In the genomic region with DNA sequence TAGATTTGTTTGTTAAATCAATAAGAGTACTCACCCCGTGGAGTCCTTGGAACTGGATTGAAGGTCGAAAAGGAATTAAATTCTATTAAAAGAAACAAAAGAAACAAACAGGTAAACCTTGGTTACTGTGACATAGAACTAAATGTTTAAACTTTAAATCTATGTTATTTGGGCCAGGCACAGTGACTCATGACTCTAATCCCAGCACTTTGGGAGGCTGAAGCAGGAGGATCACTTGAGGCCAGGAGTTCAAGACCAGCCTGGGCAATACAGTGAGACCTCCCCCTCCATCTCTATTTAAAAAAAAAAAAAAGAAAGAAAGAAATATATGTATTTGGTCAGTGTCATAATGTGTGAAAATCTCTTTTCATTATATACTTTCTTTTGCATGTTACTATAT, we compare ENCODE assay signal across 29 cellular contexts.
"Had no signal": no experiment of that assay in that cellular context is flagged by ENCODE, and none has a peak within 500 bp of the region (broad histone marks: within the 10 kb centered on the region; RNA-seq: fewer than 3 reads in every experiment).

No MANE protein-coding gene starts in this region.

- H3K4me3 ChIP-seq: esophagus squamous epithelium, heart right ventricle, left ventricle myocardium inferior, lower lobe of right lung, ovary, psoas muscle, sigmoid colon, stomach, testis, tibial artery had no signal

- ATAC-seq: heart right ventricle; left cardiac atrium; lower lobe of right lung; naive thymus-derived CD8-positive, alpha-beta T cell; psoas muscle; right cardiac atrium; stimulated activated effector memory CD8-positive, alpha-beta T cell treated with anti-CD3 and anti-CD28 coated beads, Interleukin-12 subunit alpha, Interleukin-12 subunit beta, amount 100 ng/mL, for 72 hours had no signal

- H3K36me3 ChIP-seq: left ventricle myocardium inferior, lower lobe of right lung, ovary, sigmoid colon had no signal

- H3K27me3 ChIP-seq: esophagus squamous epithelium, heart right ventricle, ovary, sigmoid colon, stomach, testis, tibial artery had no signal

- H3K9me3 ChIP-seq: esophagus squamous epithelium, heart right ventricle, left ventricle myocardium inferior, lower lobe of right lung, ovary, psoas muscle, sigmoid colon, stomach, testis, tibial artery had no signal

- DNase-seq: effector CD8-positive, alpha-beta T cell; endodermal cell; erythroblast; esophagus squamous epithelium; foreskin melanocyte; glutamatergic neuron; heart right ventricle; hippocampal formation; left cardiac atrium; left ventricle myocardium inferior; lower lobe of right lung; naive thymus-derived CD8-positive, alpha-beta T cell; nephron progenitor cell; nucleus accumbens; ovary; posterior cingulate gyrus; psoas muscle; right cardiac atrium; sigmoid colon; stimulated activated CD4-positive, alpha-beta T cell treated with anti-CD3 and anti-CD28 coated beads, Interleukin-2, amount 100 ng/mL, for 24 hours; stimulated activated CD4-positive, alpha-beta T cell treated with anti-CD3 and anti-CD28 coated beads, Interleukin-4, amount 100 ng/mL, for 24 hours; stimulated activated naive CD4-positive, alpha-beta T cell treated with Interleukin-2 at 50 U/mL for 16 hours; stomach; testis; tibial artery had no signal

- H3K27ac ChIP-seq: esophagus squamous epithelium, heart right ventricle, left ventricle myocardium inferior, lower lobe of right lung, ovary, psoas muscle, sigmoid colon, stomach, testis, tibial artery had no signal

- FAIRE-seq: colon, endothelial cell of umbilical vein, islet of Langerhans had no signal
